ENCODE assay signal across 8 cellular contexts in the genomic region with DNA sequence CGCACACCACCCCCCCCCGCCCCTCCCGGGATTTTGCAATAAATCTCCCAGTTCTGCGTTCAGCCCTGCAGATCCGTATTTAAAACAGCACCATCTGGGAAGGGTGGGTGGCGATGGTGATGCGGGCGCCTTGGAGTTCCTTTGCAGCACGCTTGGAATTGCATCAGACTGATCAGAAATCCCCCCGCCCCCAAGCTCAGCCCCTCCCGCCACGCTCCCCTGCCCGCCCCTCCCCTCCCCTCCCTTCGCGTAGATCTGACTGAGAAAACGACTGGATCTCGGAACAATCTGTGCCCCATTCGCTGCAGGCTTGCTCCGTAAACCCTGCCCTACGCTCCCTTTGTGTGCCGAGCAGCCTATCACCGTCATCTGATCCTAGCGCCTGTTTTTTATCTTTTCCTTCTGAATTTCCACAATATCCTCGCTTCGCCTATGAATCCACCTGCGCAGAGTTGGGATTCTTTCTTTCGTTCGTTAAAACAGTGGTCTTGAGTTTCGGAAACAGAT. TPM values are rescaled to one million over a fixed set of nuclear protein-coding genes. Genes with fewer than 3 reads are reported as not detected.
A peak's percentile ranks its signal among the peaks of the same experiment; 100 is the strongest.
DNase-seq lines count a peak whose midpoint lies in the region; ATAC-seq, FAIRE-seq and TF ChIP-seq lines count a peak whose summit lies in the region.

No MANE protein-coding gene starts in this region.

- no peak for TF ChIP-seq CTCF in bronchial epithelial cell (IDR thresholded peaks at IDR 0.05; ENCODE audit: insufficient read depth, low read length, severe bottlenecking)
- TF ChIP-seq CTCF in lower leg skin (IDR thresholded peaks at IDR 0.05): no peak
- no peak for TF ChIP-seq CTCF in Peyer's patch (IDR thresholded peaks at IDR 0.05)

- no peak for FAIRE-seq in bronchial epithelial cell (lab: Jason Lieb, UNC)
- FAIRE-seq in urothelium cell line (lab: Jason Lieb, UNC): no peak

- 1 to 2% methylated on average over 28 to 29 of the region's 29 CpGs for WGBS in lower leg skin, 2 donors

- H3K9me3 ChIP-seq in Peyer's patch: no peaks in the 10 kb centered on the region

- DNase-seq in EH (ENCODE audit: low read depth) (peak; percentile 96), NCI-H2196 (lab: John Stamatoyannopoulos, UW; ENCODE audit: unreplicated experiment) (peak; percentile 31), bronchial epithelial cell (ENCODE audit: low read depth) (peak; percentile 16), left colon (peak in 1 of 2 donors; percentile 10), urothelium cell line (ENCODE audit: low spot score) (peak; percentile 60), lower leg skin (ENCODE audit: low spot score in 2 of 2) (no peak), Peyer's patch (no peak), GF-D8 (lab: John Stamatoyannopoulos, UW) (no peak)

- peak; percentile 61 for ATAC-seq in left colon

- no peak overlapping the region for H3K27ac ChIP-seq in Peyer's patch

- H3K27me3 ChIP-seq in bronchial epithelial cell (ENCODE audit: control insufficient read depth, insufficient read depth, low read length): peaks cover 36% of the 10 kb centered on the region
- H3K27me3 ChIP-seq in Peyer's patch: peaks cover 0 to 39% of the 10 kb centered on the region in 2 donors

- no peak for TF ChIP-seq POLR2A in lower leg skin (IDR thresholded peaks at IDR 0.05)
- no peak for TF ChIP-seq POLR2A in Peyer's patch (IDR thresholded peaks at IDR 0.05)

- H3K4me3 ChIP-seq in bronchial epithelial cell (ENCODE audit: low read depth, low read length): peak overlapping the region; percentile 36
- no peak overlapping the region for H3K4me3 ChIP-seq in lower leg skin (ENCODE audit: low read depth, poor library complexity, severe bottlenecking)
- H3K4me3 ChIP-seq in Peyer's patch: peak overlapping the region in 2 of 4 donors; percentile 26 to 36

- no peaks in the 10 kb centered on the region for H3K36me3 ChIP-seq in bronchial epithelial cell (ENCODE audit: control insufficient read depth, insufficient read depth, low read length)
- no peaks in the 10 kb centered on the region for H3K36me3 ChIP-seq in Peyer's patch

- H3K4me1 ChIP-seq in Peyer's patch: peaks cover 0 to 27% (median 0%) of the 10 kb centered on the region in 4 donors

- intact Hi-C loops in left colon (cut with DNase I, micrococcal nuclease) (no loop called here), lower leg skin (cut with DNase I; ENCODE audit: low total_unique reads) (no loop called here)

RNA-seq across cellular contexts. Expression of a gene that starts 18.1 kb away (rescaled TPM):
- total RNA-seq in bronchial epithelial cell: 0.79 and 1.7 TPM in 2 replicates
- under 1 TPM; 0.11 to 0.15 TPM for total RNA-seq in left colon
- total RNA-seq in lower leg skin: 1 to 10 TPM in 3 of 4 donors, under 1 TPM in 1; 0.93 to 4.6 (median 1.5) TPM
- total RNA-seq in Peyer's patch: 1 to 10 TPM in 1 of 4 donors, under 1 TPM in 1, not detected in 2; 0.53 to 1.3 TPM

Comparison
In these comparisons a context has a peak if more than half of its experiments do, and no peak if none do; other contexts are left out.
1. DNase-seq: peak in EH (single experiment), NCI-H2196 (single experiment), bronchial epithelial cell (single experiment) and urothelium cell line (single experiment); none in lower leg skin (0 of 2), Peyer's patch (0 of 3) and GF-D8 (single experiment).